ENCODE assay signal across 2 cellular contexts in the genomic region with DNA sequence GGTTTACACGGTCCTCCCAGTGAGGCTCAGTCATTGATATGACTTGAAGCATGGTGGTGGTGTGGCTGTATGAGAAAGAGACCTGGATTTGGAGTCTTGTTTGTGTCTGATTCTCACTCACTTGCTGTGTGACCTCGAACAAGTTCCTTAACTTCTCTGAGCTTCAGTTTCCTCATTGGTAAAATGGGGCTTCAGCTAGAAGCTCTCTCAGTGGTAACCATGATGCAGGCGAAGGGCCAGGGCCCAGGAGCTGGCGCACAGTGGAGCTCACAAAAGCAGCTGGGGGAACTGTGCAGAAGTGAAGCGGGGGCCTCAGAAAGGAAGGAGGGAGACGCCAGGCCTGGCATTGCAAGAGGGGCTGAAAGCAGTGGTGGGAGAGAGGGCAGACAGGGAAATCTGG.
TF ChIP-seq lines count a peak whose summit lies in the region.

No MANE protein-coding gene starts in this region.

TF ChIP-seq in HepG2, 621 proteins besides CTCF, POLR2A, EP300 and RAD21:
- TF ChIP-seq ZNF547 (CRISPR knock-in tag; IDR thresholded peaks at IDR 0.05): no peak
- TF ChIP-seq, protein P1, sequence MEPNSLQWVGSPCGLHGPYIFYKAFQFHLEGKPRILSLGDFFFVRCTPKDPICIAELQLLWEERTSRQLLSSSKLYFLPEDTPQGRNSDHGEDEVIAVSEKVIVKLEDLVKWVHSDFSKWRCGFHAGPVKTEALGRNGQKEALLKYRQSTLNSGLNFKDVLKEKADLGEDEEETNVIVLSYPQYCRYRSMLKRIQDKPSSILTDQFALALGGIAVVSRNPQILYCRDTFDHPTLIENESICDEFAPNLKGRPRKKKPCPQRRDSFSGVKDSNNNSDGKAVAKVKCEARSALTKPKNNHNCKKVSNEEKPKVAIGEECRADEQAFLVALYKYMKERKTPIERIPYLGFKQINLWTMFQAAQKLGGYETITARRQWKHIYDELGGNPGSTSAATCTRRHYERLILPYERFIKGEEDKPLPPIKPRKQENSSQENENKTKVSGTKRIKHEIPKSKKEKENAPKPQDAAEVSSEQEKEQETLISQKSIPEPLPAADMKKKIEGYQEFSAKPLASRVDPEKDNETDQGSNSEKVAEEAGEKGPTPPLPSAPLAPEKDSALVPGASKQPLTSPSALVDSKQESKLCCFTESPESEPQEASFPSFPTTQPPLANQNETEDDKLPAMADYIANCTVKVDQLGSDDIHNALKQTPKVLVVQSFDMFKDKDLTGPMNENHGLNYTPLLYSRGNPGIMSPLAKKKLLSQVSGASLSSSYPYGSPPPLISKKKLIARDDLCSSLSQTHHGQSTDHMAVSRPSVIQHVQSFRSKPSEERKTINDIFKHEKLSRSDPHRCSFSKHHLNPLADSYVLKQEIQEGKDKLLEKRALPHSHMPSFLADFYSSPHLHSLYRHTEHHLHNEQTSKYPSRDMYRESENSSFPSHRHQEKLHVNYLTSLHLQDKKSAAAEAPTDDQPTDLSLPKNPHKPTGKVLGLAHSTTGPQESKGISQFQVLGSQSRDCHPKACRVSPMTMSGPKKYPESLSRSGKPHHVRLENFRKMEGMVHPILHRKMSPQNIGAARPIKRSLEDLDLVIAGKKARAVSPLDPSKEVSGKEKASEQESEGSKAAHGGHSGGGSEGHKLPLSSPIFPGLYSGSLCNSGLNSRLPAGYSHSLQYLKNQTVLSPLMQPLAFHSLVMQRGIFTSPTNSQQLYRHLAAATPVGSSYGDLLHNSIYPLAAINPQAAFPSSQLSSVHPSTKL (CRISPR knock-in tag; IDR thresholded peaks at IDR 0.05): no peak
- peak; percentile 87 for TF ChIP-seq ZNF768 (CRISPR knock-in tag; IDR thresholded peaks at IDR 0.05)
- TF ChIP-seq TBL1XR1 (IDR thresholded peaks at IDR 0.05; ENCODE audit: borderline replicate concordance, low read length, partially characterized antibody): no peak
- TF ChIP-seq CENPT (CRISPR knock-in tag; IDR thresholded peaks at IDR 0.05; ENCODE audit: low read depth): no peak

TF ChIP-seq in K562, 482 proteins besides CTCF, POLR2A, EP300 and RAD21:
- TF ChIP-seq SMARCA5 (IDR thresholded peaks at IDR 0.05): peak; percentile 58; the same call in 1 of the 2 replicates
- no peak for TF ChIP-seq ARID1B (IDR thresholded peaks at IDR 0.05)
- TF ChIP-seq ADNP (tag; IDR thresholded peaks at IDR 0.05): 0 out of 2 replicates have a peak, but pooled peaks have one; percentile 39
- TF ChIP-seq NKRF (IDR thresholded peaks at IDR 0.05; ENCODE audit: borderline replicate concordance): no peak
- TF ChIP-seq BCOR (IDR thresholded peaks at IDR 0.05): peak; percentile 66
- no peak for TF ChIP-seq SIN3A (IDR thresholded peaks at IDR 0.05; ENCODE audit: borderline replicate concordance in 2 of 2, control insufficient read depth in 1 of 2, low read depth in 2 of 2, low read length in 2 of 2)
- peak in 1 of 2 experiments; percentile 60; a peak in 2 of 4 replicates for TF ChIP-seq KDM1A (IDR thresholded peaks at IDR 0.05)
- TF ChIP-seq RBM25 (IDR thresholded peaks at IDR 0.05; ENCODE audit: low read depth, low read length, severe bottlenecking): peak; percentile 80
- TF ChIP-seq ZNF12 (CRISPR knock-in tag; IDR thresholded peaks at IDR 0.05): no peak
- peak; percentile 67 for TF ChIP-seq ZFP36 (IDR thresholded peaks at IDR 0.05; ENCODE audit: low read depth, low read length, partially characterized antibody)
- TF ChIP-seq ZNF780A (CRISPR knock-in tag; IDR thresholded peaks at IDR 0.05): no peak
- TF ChIP-seq HMGN3 (IDR thresholded peaks at IDR 0.05; ENCODE audit: borderline replicate concordance, extremely low read depth, insufficient read length, low read depth, low read length): no peak
